ENCODE assay signal across 1 cellular context in genomic region chr2:171433763-171434670, GRCh38.
TF ChIP-seq lines count a peak whose summit lies in the region.

Gene DCAF17, plus strand, starts transcription at chr2:171434226. Its CDS starts 352 bp downstream, at chr2:171434578.
Gene METTL8, minus strand, starts transcription at chr2:171433990. Its CDS starts 41,805 bp downstream, at chr2:171392185.

TF ChIP-seq in HepG2, 621 proteins besides CTCF, POLR2A, EP300 and RAD21 (continued from another document and continues in another):
- TF ChIP-seq ZC3H4 (CRISPR knock-in tag; IDR thresholded peaks at IDR 0.05; ENCODE audit: borderline replicate concordance), result no peak; the same call in 1 of the 2 replicates
- no peak for TF ChIP-seq ZNF34 (CRISPR knock-in tag; IDR thresholded peaks at IDR 0.05; ENCODE audit: borderline replicate concordance)
- no peak for TF ChIP-seq SSRP1 (CRISPR knock-in tag; IDR thresholded peaks at IDR 0.05)
- TF ChIP-seq ZNF496 (CRISPR knock-in tag; IDR thresholded peaks at IDR 0.05; ENCODE audit: insufficient replicate concordance), result no peak
- peak; percentile 99 for TF ChIP-seq KDM5B (CRISPR knock-in tag; IDR thresholded peaks at IDR 0.05; ENCODE audit: borderline replicate concordance)
- TF ChIP-seq, protein P1, sequence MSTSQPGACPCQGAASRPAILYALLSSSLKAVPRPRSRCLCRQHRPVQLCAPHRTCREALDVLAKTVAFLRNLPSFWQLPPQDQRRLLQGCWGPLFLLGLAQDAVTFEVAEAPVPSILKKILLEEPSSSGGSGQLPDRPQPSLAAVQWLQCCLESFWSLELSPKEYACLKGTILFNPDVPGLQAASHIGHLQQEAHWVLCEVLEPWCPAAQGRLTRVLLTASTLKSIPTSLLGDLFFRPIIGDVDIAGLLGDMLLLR (CRISPR knock-in tag; IDR thresholded peaks at IDR 0.05), result peak; percentile 90
- TF ChIP-seq, protein P2, sequence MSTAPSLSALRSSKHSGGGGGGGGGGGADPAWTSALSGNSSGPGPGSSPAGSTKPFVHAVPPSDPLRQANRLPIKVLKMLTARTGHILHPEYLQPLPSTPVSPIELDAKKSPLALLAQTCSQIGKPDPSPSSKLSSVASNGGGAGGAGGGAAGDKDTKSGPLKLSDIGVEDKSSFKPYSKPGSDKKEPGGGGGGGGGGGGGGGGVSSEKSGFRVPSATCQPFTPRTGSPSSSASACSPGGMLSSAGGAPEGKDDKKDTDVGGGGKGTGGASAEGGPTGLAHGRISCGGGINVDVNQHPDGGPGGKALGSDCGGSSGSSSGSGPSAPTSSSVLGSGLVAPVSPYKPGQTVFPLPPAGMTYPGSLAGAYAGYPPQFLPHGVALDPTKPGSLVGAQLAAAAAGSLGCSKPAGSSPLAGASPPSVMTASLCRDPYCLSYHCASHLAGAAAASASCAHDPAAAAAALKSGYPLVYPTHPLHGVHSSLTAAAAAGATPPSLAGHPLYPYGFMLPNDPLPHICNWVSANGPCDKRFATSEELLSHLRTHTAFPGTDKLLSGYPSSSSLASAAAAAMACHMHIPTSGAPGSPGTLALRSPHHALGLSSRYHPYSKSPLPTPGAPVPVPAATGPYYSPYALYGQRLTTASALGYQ (CRISPR knock-in tag; IDR thresholded peaks at IDR 0.05), result peak; percentile 74
- TF ChIP-seq SETDB1 (CRISPR knock-in tag; IDR thresholded peaks at IDR 0.05; ENCODE audit: borderline replicate concordance), result no peak
- no peak; the same call in 1 of the 2 replicates for TF ChIP-seq HOXA9 (CRISPR knock-in tag; IDR thresholded peaks at IDR 0.05; ENCODE audit: borderline replicate concordance)
- peak; percentile 73; the same call in 1 of the 2 replicates for TF ChIP-seq ZNF44 (CRISPR knock-in tag; IDR thresholded peaks at IDR 0.05)
- TF ChIP-seq ZNF615 (CRISPR knock-in tag; IDR thresholded peaks at IDR 0.05; ENCODE audit: borderline replicate concordance), result peak; percentile 65; the same call in 1 of the 2 replicates
- TF ChIP-seq KDM1A (CRISPR knock-in tag; IDR thresholded peaks at IDR 0.05), result peak; percentile 69
- TF ChIP-seq, protein P3, sequence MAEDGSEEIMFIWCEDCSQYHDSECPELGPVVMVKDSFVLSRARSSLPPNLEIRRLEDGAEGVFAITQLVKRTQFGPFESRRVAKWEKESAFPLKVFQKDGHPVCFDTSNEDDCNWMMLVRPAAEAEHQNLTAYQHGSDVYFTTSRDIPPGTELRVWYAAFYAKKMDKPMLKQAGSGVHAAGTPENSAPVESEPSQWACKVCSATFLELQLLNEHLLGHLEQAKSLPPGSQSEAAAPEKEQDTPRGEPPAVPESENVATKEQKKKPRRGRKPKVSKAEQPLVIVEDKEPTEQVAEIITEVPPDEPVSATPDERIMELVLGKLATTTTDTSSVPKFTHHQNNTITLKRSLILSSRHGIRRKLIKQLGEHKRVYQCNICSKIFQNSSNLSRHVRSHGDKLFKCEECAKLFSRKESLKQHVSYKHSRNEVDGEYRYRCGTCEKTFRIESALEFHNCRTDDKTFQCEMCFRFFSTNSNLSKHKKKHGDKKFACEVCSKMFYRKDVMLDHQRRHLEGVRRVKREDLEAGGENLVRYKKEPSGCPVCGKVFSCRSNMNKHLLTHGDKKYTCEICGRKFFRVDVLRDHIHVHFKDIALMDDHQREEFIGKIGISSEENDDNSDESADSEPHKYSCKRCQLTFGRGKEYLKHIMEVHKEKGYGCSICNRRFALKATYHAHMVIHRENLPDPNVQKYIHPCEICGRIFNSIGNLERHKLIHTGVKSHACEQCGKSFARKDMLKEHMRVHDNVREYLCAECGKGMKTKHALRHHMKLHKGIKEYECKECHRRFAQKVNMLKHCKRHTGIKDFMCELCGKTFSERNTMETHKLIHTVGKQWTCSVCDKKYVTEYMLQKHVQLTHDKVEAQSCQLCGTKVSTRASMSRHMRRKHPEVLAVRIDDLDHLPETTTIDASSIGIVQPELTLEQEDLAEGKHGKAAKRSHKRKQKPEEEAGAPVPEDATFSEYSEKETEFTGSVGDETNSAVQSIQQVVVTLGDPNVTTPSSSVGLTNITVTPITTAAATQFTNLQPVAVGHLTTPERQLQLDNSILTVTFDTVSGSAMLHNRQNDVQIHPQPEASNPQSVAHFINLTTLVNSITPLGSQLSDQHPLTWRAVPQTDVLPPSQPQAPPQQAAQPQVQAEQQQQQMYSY (CRISPR knock-in tag; IDR thresholded peaks at IDR 0.05), result peak; percentile 77
- TF ChIP-seq ZFY (CRISPR knock-in tag; IDR thresholded peaks at IDR 0.05), result peak; percentile 100
- no peak for TF ChIP-seq ZBTB21 (CRISPR knock-in tag; IDR thresholded peaks at IDR 0.05)
- TF ChIP-seq ZNF776 (CRISPR knock-in tag; IDR thresholded peaks at IDR 0.05), result peak; percentile 96
- no peak for TF ChIP-seq ZNF17 (CRISPR knock-in tag; IDR thresholded peaks at IDR 0.05)
- TF ChIP-seq EED (CRISPR knock-in tag; IDR thresholded peaks at IDR 0.05), result peak; percentile 94
- TF ChIP-seq TRIM24 (CRISPR knock-in tag; IDR thresholded peaks at IDR 0.05), result no peak
- TF ChIP-seq SIX4 (CRISPR knock-in tag; IDR thresholded peaks at IDR 0.05), result peak; percentile 61
- TF ChIP-seq, protein P4, sequence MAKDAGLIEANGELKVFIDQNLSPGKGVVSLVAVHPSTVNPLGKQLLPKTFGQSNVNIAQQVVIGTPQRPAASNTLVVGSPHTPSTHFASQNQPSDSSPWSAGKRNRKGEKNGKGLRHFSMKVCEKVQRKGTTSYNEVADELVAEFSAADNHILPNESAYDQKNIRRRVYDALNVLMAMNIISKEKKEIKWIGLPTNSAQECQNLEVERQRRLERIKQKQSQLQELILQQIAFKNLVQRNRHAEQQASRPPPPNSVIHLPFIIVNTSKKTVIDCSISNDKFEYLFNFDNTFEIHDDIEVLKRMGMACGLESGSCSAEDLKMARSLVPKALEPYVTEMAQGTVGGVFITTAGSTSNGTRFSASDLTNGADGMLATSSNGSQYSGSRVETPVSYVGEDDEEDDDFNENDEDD (CRISPR knock-in tag; IDR thresholded peaks at IDR 0.05; ENCODE audit: borderline replicate concordance), result peak; percentile 79
- TF ChIP-seq NFKBIZ (CRISPR knock-in tag; IDR thresholded peaks at IDR 0.05), result peak; percentile 61; the same call in 1 of the 2 replicates
- no peak for TF ChIP-seq MAFG (CRISPR knock-in tag; IDR thresholded peaks at IDR 0.05)
- TF ChIP-seq, protein P5, sequence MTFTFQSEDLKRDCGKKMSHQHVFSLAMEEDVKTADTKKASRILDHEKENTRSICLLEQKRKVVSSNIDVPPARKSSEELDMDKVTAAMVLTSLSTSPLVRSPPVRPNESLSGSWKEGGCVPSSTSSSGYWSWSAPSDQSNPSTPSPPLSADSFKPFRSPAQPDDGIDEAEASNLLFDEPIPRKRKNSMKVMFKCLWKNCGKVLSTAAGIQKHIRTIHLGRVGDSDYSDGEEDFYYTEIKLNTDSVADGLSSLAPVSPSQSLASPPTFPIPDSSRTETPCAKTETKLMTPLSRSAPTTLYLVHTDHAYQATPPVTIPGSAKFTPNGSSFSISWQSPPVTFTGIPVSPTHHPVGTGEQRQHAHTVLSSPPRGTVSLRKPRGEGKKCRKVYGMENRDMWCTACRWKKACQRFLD (CRISPR knock-in tag; IDR thresholded peaks at IDR 0.05; ENCODE audit: borderline replicate concordance), result peak; percentile 88
- TF ChIP-seq KDM4B (CRISPR knock-in tag; IDR thresholded peaks at IDR 0.05), result peak; percentile 50; the same call in 1 of the 2 replicates
- TF ChIP-seq SMAD3 (CRISPR knock-in tag; IDR thresholded peaks at IDR 0.05), result peak; percentile 9
- TF ChIP-seq ZBTB37 (CRISPR knock-in tag; IDR thresholded peaks at IDR 0.05), result peak; percentile 60; the same call in 1 of the 2 replicates
- TF ChIP-seq GLI4 (CRISPR knock-in tag; IDR thresholded peaks at IDR 0.05; ENCODE audit: borderline replicate concordance), result peak; percentile 97
- TF ChIP-seq TCF7L2 (IDR thresholded peaks at IDR 0.05; ENCODE audit: low read depth, low read length), result no peak
- TF ChIP-seq TEAD2 (CRISPR knock-in tag; IDR thresholded peaks at IDR 0.05), result peak; percentile 89; the same call in 1 of the 2 replicates
- TF ChIP-seq, protein P6, sequence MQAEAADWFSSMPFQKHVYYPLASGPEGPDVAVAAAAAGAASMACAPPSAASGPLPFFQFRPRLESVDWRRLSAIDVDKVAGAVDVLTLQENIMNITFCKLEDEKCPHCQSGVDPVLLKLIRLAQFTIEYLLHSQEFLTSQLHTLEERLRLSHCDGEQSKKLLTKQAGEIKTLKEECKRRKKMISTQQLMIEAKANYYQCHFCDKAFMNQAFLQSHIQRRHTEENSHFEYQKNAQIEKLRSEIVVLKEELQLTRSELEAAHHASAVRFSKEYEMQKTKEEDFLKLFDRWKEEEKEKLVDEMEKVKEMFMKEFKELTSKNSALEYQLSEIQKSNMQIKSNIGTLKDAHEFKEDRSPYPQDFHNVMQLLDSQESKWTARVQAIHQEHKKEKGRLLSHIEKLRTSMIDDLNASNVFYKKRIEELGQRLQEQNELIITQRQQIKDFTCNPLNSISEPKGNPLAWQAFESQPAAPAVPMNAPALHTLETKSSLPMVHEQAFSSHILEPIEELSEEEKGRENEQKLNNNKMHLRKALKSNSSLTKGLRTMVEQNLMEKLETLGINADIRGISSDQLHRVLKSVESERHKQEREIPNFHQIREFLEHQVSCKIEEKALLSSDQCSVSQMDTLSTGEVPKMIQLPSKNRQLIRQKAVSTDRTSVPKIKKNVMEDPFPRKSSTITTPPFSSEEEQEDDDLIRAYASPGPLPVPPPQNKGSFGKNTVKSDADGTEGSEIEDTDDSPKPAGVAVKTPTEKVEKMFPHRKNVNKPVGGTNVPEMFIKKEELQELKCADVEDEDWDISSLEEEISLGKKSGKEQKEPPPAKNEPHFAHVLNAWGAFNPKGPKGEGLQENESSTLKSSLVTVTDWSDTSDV (CRISPR knock-in tag; IDR thresholded peaks at IDR 0.05), result peak; percentile 94
- TF ChIP-seq NR2C2 (CRISPR knock-in tag; IDR thresholded peaks at IDR 0.05; ENCODE audit: borderline replicate concordance), result peak; percentile 95
- peak; percentile 91 for TF ChIP-seq ZNF264 (CRISPR knock-in tag; IDR thresholded peaks at IDR 0.05)
- TF ChIP-seq SNRNP70 (IDR thresholded peaks at IDR 0.05; ENCODE audit: low read depth, low read length), result no peak
- TF ChIP-seq FOXO4 (CRISPR knock-in tag; conservative IDR thresholded peaks at IDR 0.05), result 0 out of 2 replicates have a peak, but pooled peaks have one; percentile 39
- no peak for TF ChIP-seq MATR3 (CRISPR knock-in tag; IDR thresholded peaks at IDR 0.05)
- TF ChIP-seq RFX1 (IDR thresholded peaks at IDR 0.05), result no peak
- peak; percentile 77 for TF ChIP-seq TP53 (CRISPR knock-in tag; conservative IDR thresholded peaks at IDR 0.05)
- TF ChIP-seq, protein P7, sequence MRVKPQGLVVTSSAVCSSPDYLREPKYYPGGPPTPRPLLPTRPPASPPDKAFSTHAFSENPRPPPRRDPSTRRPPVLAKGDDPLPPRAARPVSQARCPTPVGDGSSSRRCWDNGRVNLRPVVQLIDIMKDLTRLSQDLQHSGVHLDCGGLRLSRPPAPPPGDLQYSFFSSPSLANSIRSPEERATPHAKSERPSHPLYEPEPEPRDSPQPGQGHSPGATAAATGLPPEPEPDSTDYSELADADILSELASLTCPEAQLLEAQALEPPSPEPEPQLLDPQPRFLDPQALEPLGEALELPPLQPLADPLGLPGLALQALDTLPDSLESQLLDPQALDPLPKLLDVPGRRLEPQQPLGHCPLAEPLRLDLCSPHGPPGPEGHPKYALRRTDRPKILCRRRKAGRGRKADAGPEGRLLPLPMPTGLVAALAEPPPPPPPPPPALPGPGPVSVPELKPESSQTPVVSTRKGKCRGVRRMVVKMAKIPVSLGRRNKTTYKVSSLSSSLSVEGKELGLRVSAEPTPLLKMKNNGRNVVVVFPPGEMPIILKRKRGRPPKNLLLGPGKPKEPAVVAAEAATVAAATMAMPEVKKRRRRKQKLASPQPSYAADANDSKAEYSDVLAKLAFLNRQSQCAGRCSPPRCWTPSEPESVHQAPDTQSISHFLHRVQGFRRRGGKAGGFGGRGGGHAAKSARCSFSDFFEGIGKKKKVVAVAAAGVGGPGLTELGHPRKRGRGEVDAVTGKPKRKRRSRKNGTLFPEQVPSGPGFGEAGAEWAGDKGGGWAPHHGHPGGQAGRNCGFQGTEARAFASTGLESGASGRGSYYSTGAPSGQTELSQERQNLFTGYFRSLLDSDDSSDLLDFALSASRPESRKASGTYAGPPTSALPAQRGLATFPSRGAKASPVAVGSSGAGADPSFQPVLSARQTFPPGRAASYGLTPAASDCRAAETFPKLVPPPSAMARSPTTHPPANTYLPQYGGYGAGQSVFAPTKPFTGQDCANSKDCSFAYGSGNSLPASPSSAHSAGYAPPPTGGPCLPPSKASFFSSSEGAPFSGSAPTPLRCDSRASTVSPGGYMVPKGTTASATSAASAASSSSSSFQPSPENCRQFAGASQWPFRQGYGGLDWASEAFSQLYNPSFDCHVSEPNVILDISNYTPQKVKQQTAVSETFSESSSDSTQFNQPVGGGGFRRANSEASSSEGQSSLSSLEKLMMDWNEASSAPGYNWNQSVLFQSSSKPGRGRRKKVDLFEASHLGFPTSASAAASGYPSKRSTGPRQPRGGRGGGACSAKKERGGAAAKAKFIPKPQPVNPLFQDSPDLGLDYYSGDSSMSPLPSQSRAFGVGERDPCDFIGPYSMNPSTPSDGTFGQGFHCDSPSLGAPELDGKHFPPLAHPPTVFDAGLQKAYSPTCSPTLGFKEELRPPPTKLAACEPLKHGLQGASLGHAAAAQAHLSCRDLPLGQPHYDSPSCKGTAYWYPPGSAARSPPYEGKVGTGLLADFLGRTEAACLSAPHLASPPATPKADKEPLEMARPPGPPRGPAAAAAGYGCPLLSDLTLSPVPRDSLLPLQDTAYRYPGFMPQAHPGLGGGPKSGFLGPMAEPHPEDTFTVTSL (CRISPR knock-in tag; IDR thresholded peaks at IDR 0.05; ENCODE audit: borderline replicate concordance), result 0 out of 2 replicates have a peak, but pooled peaks have one; percentile 11
